In the genomic region with DNA sequence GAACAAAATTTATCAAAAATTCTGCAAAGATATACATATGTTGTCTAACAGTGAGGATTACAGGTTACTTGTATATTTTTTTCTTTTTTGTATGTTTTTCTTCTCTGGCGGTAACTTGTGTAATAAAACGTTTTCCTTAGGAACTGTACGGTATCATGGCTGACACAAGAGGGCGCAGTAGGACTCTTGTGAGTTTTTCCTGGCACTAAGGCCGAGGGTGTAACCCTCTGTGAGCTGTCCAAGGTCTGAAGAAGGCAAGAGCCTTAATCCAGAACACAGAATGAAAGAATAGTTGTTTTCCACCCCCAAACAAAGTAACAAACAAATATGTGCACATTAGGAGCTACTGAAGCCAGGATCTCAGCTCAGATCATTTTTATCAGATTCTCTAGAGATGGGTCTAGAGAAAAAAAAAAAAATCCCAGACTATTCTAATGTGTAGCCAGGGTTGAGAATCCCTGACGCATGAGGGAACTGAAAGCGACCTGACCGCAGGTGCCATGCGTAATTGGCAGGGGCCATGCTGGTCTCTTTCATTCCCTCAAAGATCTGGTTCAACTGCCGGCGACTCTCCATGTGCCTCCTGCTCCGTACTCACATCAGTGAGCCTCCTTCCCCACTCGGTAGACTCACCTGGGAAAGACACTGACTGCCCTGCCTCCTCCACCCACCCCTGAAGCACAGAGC, we compare ENCODE assay signal across 9 cellular contexts. TPM values are rescaled to one million over a fixed set of nuclear protein-coding genes. Genes with fewer than 3 reads are reported as not detected.
A peak's percentile ranks its signal among the peaks of the same experiment; 100 is the strongest.
DNase-seq lines count a peak whose midpoint lies in the region; ATAC-seq and TF ChIP-seq lines count a peak whose summit lies in the region.
"Had no signal": no experiment of that assay in that cellular context is flagged by ENCODE, and none has a peak within 500 bp of the region (broad histone marks: within the 10 kb centered on the region; RNA-seq: fewer than 3 reads in every experiment).

No MANE protein-coding gene starts in this region.

- WGBS in esophagus muscularis mucosa: 49% methylated on average over 13 of the region's 13 CpGs

- no peak overlapping the region for H3K4me3 ChIP-seq in GM12864 (ENCODE audit: low read depth, low read length)
- H3K4me3 ChIP-seq in SU-DHL-6 (ENCODE audit: insufficient read depth, low read length, poor library complexity, severe bottlenecking): no peak overlapping the region
- H3K4me3 ChIP-seq in esophagus muscularis mucosa: no peak overlapping the region

- H3K9me3 ChIP-seq in SU-DHL-6 (ENCODE audit: insufficient read depth, low read length) (no peaks in the 10 kb centered on the region), esophagus muscularis mucosa (no peaks in the 10 kb centered on the region)

- no peaks in the 10 kb centered on the region for H3K79me2 ChIP-seq in SU-DHL-6 (ENCODE audit: insufficient read depth, low read length)

- H3K27me3 ChIP-seq in SU-DHL-6 (ENCODE audit: low read length) (no peaks in the 10 kb centered on the region), esophagus muscularis mucosa (peaks cover 0 to 30% (median 0%) of the 10 kb centered on the region in 4 donors)

- no peaks in the 10 kb centered on the region for H4K20me1 ChIP-seq in SU-DHL-6 (ENCODE audit: low read depth, low read length)

- H3K27ac ChIP-seq in SU-DHL-6 (ENCODE audit: low read depth, low read length) (no peak overlapping the region), esophagus muscularis mucosa (replicated peaks in 1 of 4) (no peak overlapping the region)

- no peaks in the 10 kb centered on the region for H3F3A ChIP-seq in SU-DHL-6 (ENCODE audit: insufficient read depth)

- H3K4me2 ChIP-seq in SU-DHL-6 (ENCODE audit: low read depth, low read length, poor library complexity, severe bottlenecking): no peak overlapping the region

- peak; percentile 85 for ATAC-seq in HG02642 (IDR thresholded peaks at IDR 0.05; ENCODE audit: poor library complexity, unreplicated experiment)

- no peaks in the 10 kb centered on the region for H3K4me1 ChIP-seq in esophagus muscularis mucosa

- no peak overlapping the region for H3K9ac ChIP-seq in SU-DHL-6 (ENCODE audit: low read length)

- TF ChIP-seq EP300 in esophagus muscularis mucosa (IDR thresholded peaks at IDR 0.05): no peak

- H3K36me3 ChIP-seq in SU-DHL-6 (ENCODE audit: low read length): no peaks in the 10 kb centered on the region
- no peaks in the 10 kb centered on the region for H3K36me3 ChIP-seq in esophagus muscularis mucosa

- H2AFZ ChIP-seq in SU-DHL-6 (ENCODE audit: low read depth, low read length, severe bottlenecking): no peak overlapping the region

- DNase-seq in ACHN (peak; percentile 83), GM12864 (ENCODE audit: low read depth) (peak; percentile 46), NCI-H1092 (lab: John Stamatoyannopoulos, UW) (peak; percentile 38), esophagus muscularis mucosa (ENCODE audit: extremely low spot score) (no peak), myocyte (ENCODE audit: low read depth) (peak; percentile 41), DMS153 (lab: John Stamatoyannopoulos, UW) (no peak)

- peak; percentile 64 for TF ChIP-seq CTCF in GM12864 (IDR thresholded peaks at IDR 0.05; ENCODE audit: low read depth, low read length, missing control alignments)
- peak; percentile 55 for TF ChIP-seq CTCF in SU-DHL-6 (IDR thresholded peaks at IDR 0.05; ENCODE audit: insufficient read depth, low read length, poor library complexity, severe bottlenecking)
- TF ChIP-seq CTCF in esophagus muscularis mucosa (IDR thresholded peaks at IDR 0.05): peak; percentile 49 to 65 (median 51)

- no peaks in the 10 kb centered on the region for H3K9me2 ChIP-seq in SU-DHL-6 (replicated peaks; ENCODE audit: insufficient read depth, low read length)

- no peak for TF ChIP-seq POLR2A in esophagus muscularis mucosa (IDR thresholded peaks at IDR 0.05; ENCODE audit: low read depth)

- in situ Hi-C loops in ACHN (cut with HindIII; ENCODE audit: low pct_ligation_motif_present, low pct_unique_long_range_greater_than_20kb, low sequenced_read_pairs): no loop called here

- intact Hi-C loops in esophagus muscularis mucosa (cut with DNase I): no loop called here

RNA-seq across cellular contexts. Expression of a gene that starts 27.0 kb away (rescaled TPM):
- total RNA-seq in esophagus muscularis mucosa (under 1 TPM; under 0.01 to 0.92 (median 0.36) TPM), myocyte (not detected in 2 replicates)
- polyA plus RNA-seq in myocyte (2012): not detected
- polyA plus RNA-seq: IgD-negative memory B cell had no signal

Comparison
In these comparisons a context has a peak if more than half of its experiments do, and no peak if none do; other contexts are left out.
1. DNase-seq: peak in ACHN (single experiment), GM12864 (single experiment), NCI-H1092 (single experiment) and myocyte (single experiment); none in esophagus muscularis mucosa (single experiment) and DMS153 (single experiment).
2. Peak in every context shown above with its lines, with median percentiles within 50 percentile points of each other: CTCF ChIP-seq.